17 cellular contexts compared by ENCODE assay signal in genomic region chr13:51822106-51822840, GRCh38. TPM values are rescaled to one million over a fixed set of nuclear protein-coding genes. Genes with fewer than 3 reads are reported as not detected.
DNase-seq lines count a peak whose midpoint lies in the region; ATAC-seq and TF ChIP-seq lines count a peak whose summit lies in the region.
"Had no signal": no experiment of that assay in that cellular context is flagged by ENCODE, and none has a peak within 500 bp of the region (broad histone marks: within the 10 kb centered on the region; RNA-seq: fewer than 3 reads in every experiment).

No MANE protein-coding gene starts in this region.

- H3K27me3 ChIP-seq in gastroesophageal sphincter, result no peaks in the 10 kb centered on the region

- no peak for TF ChIP-seq EP300 in gastroesophageal sphincter (IDR thresholded peaks at IDR 0.05)

- H3K27me3 Mint-ChIP-seq in activated CD8-positive, alpha-beta T cell treated with anti-CD3 and anti-CD28 coated beads, Interleukin-2, amount 10 ng/mL, durations not matched to agents 7 days and 5 days (ENCODE audit: low read depth), result no peaks in the 10 kb centered on the region
- no peaks in the 10 kb centered on the region for H3K27me3 Mint-ChIP-seq in memory B cell

- in situ Hi-C loops in G401 (cut with HindIII; ENCODE audit: low sequenced_read_pairs), result no loop called here

- no peak overlapping the region for H3K27ac ChIP-seq in gastroesophageal sphincter
- H3K27ac ChIP-seq: foreskin keratinocyte had no signal

- H3K9me3 ChIP-seq in gastroesophageal sphincter, result no peaks in the 10 kb centered on the region
- H3K9me3 ChIP-seq: SK-N-SH had no signal

- no peaks in the 10 kb centered on the region for H3K36me3 Mint-ChIP-seq in activated CD8-positive, alpha-beta T cell treated with anti-CD3 and anti-CD28 coated beads, Interleukin-2, amount 10 ng/mL, durations not matched to agents 7 days and 5 days (ENCODE audit: low read depth)
- no peaks in the 10 kb centered on the region for H3K36me3 Mint-ChIP-seq in memory B cell

- ATAC-seq in activated CD8-positive, alpha-beta T cell treated with anti-CD3 and anti-CD28 coated beads, Interleukin-2, amount 10 ng/mL, durations not matched to agents 7 days and 5 days, result peak; percentile 23
- no peak for ATAC-seq in memory B cell (ENCODE audit: low read depth)
- ATAC-seq in gastroesophageal sphincter, result no peak
- ATAC-seq: foreskin keratinocyte had no signal

- DNase-seq in NCI-H146 (lab: John Stamatoyannopoulos, UW) (peak; percentile 15), NCI-H146 treated with DMSO at 0.1 percent for 48 hours (lab: John Stamatoyannopoulos, UW; ENCODE audit: unreplicated experiment) (no peak), G401 (ENCODE audit: low spot score) (peak; percentile 83), memory B cell (ENCODE audit: low spot score in 2 of 2) (no peak), NCI-H345 (lab: John Stamatoyannopoulos, UW) (no peak), NCI-H446 treated with DMSO at 0.1 percent for 48 hours (lab: John Stamatoyannopoulos, UW) (no peak)
- no peak for DNase-seq in activated CD8-positive, alpha-beta T cell treated with anti-CD3 and anti-CD28 coated beads, Interleukin-2, amount 10 ng/mL, durations not matched to agents 7 days and 5 days
- DNase-seq: activated CD4-positive, alpha-beta T cell treated with anti-CD3 and anti-CD28 coated beads, Interleukin-2, amount 50 U/mL, for 1 hour; amniotic stem cell; DMS79 treated with DMSO at 0.1 percent for 48 hours; foreskin keratinocyte; HCEC 1CT; SK-N-SH had no signal

- CTCF ChIA-PET in activated CD8-positive, alpha-beta T cell treated with anti-CD3 and anti-CD28 coated beads, Interleukin-2, amount 10 ng/mL, durations not matched to agents 7 days and 5 days (lab: Charles Lee), result interaction anchor here (0.7 to 9.4 kb wide), 9 partner anchors 8 to 372 kb away, joined by 3 to 175 read pairs (median 3); no protein-coding TSS in a partner anchor

- H3K4me1 ChIP-seq in gastroesophageal sphincter, result peaks cover 0 to 36% (median 12%) of the 10 kb centered on the region in 3 donors

- no peak overlapping the region for H3K4me3 ChIP-seq in gastroesophageal sphincter

- peaks cover 93% of the 10 kb centered on the region for H3K4me1 Mint-ChIP-seq in activated CD8-positive, alpha-beta T cell treated with anti-CD3 and anti-CD28 coated beads, Interleukin-2, amount 10 ng/mL, durations not matched to agents 7 days and 5 days (ENCODE audit: low read depth)
- peaks cover 34% of the 10 kb centered on the region for H3K4me1 Mint-ChIP-seq in memory B cell

- no peaks in the 10 kb centered on the region for H3K9me3 Mint-ChIP-seq in activated CD8-positive, alpha-beta T cell treated with anti-CD3 and anti-CD28 coated beads, Interleukin-2, amount 10 ng/mL, durations not matched to agents 7 days and 5 days (ENCODE audit: insufficient read depth)
- H3K9me3 Mint-ChIP-seq in memory B cell, result no peaks in the 10 kb centered on the region
- H3K9me3 Mint-ChIP-seq: nephron had no signal

- TF ChIP-seq POLR2A in gastroesophageal sphincter (IDR thresholded peaks at IDR 0.05), result no peak

- 83 to 93% methylated on average over 10 to 11 of the region's 13 CpGs for WGBS in gastroesophageal sphincter (ENCODE audit: low coverage in 1 of 2), 2 donors

- no peak for TF ChIP-seq CTCF in gastroesophageal sphincter (IDR thresholded peaks at IDR 0.05)

- H3K36me3 ChIP-seq in gastroesophageal sphincter, result no peaks in the 10 kb centered on the region

- POLR2A ChIA-PET in activated CD8-positive, alpha-beta T cell treated with anti-CD3 and anti-CD28 coated beads, Interleukin-2, amount 10 ng/mL, durations not matched to agents 7 days and 5 days (lab: Charles Lee), result interaction anchor here (1.0 to 1.3 kb wide), 3 partner anchors 12 to 369 kb away, joined by 3 to 6 read pairs (median 3); partner anchors contain the start of gene INTS6

- peak overlapping the region; percentile 78 for H3K27ac Mint-ChIP-seq in activated CD8-positive, alpha-beta T cell treated with anti-CD3 and anti-CD28 coated beads, Interleukin-2, amount 10 ng/mL, durations not matched to agents 7 days and 5 days
- H3K27ac Mint-ChIP-seq in memory B cell, result peak overlapping the region; percentile 67
- H3K27ac Mint-ChIP-seq: nephron had no signal

- H3K4me3 Mint-ChIP-seq in activated CD8-positive, alpha-beta T cell treated with anti-CD3 and anti-CD28 coated beads, Interleukin-2, amount 10 ng/mL, durations not matched to agents 7 days and 5 days, result peak overlapping the region; percentile 48
- peak overlapping the region; percentile 84 for H3K4me3 Mint-ChIP-seq in memory B cell
- H3K4me3 Mint-ChIP-seq: nephron had no signal

RNA-seq across cellular contexts. Expression of gene DHRS12, which starts 18.3 kb away (rescaled TPM):
- total RNA-seq in G401 (2014; rRNA removed; shearing (Covaris generic)), result 11.3 and 12.1 TPM in 2 replicates
- 10 to 100 TPM in 1 of 2 experiments, 1 to 10 TPM in 1; 8.9 to 10.0 TPM for total RNA-seq in activated CD8-positive, alpha-beta T cell treated with anti-CD3 and anti-CD28 coated beads, Interleukin-2, amount 10 ng/mL, durations not matched to agents 7 days and 5 days
- 10 to 100 TPM in 3 of 4 donors, 1 to 10 TPM in 1; 9.2 to 23.3 (median 19.2) TPM for total RNA-seq in gastroesophageal sphincter

RNA-seq across cellular contexts. Expression of gene TMEM272, which starts 22.7 kb away (rescaled TPM):
- total RNA-seq in G401 (2014; rRNA removed; shearing (Covaris generic)), result 0.10 TPM in 1 of 2 replicates, not detected in the other
- total RNA-seq in activated CD8-positive, alpha-beta T cell treated with anti-CD3 and anti-CD28 coated beads, Interleukin-2, amount 10 ng/mL, durations not matched to agents 7 days and 5 days, result under 1 TPM; 0.23 to 0.29 TPM
- total RNA-seq in gastroesophageal sphincter, result under 1 TPM in 2 of 4 donors, not detected in 2; 0.13 to 0.15 TPM
- total RNA-seq: A172, foreskin keratinocyte, urinary bladder had no signal

RNA-seq across cellular contexts. Expression of gene CCDC70, which starts 39.5 kb away (rescaled TPM):
- not detected in 2 replicates for total RNA-seq in G401 (2014; rRNA removed; shearing (Covaris generic))
- not detected for total RNA-seq in activated CD8-positive, alpha-beta T cell treated with anti-CD3 and anti-CD28 coated beads, Interleukin-2, amount 10 ng/mL, durations not matched to agents 7 days and 5 days
- total RNA-seq in gastroesophageal sphincter, result not detected
- total RNA-seq: A172, foreskin keratinocyte, urinary bladder had no signal

Comparison
In these comparisons a context has a peak if more than half of its experiments do, and no peak if none do; other contexts are left out.
1. DNase-seq: peak in NCI-H146 (single experiment) and G401 (single experiment); none in NCI-H146 treated with DMSO at 0.1 percent for 48 hours (single experiment), activated CD8-positive, alpha-beta T cell treated with anti-CD3 and anti-CD28 coated beads, Interleukin-2, amount 10 ng/mL, durations not matched to agents 7 days and 5 days (single experiment), memory B cell (0 of 2), NCI-H345 (single experiment) and NCI-H446 treated with DMSO at 0.1 percent for 48 hours (single experiment).